2 cellular contexts compared by ENCODE assay signal in the genomic region with DNA sequence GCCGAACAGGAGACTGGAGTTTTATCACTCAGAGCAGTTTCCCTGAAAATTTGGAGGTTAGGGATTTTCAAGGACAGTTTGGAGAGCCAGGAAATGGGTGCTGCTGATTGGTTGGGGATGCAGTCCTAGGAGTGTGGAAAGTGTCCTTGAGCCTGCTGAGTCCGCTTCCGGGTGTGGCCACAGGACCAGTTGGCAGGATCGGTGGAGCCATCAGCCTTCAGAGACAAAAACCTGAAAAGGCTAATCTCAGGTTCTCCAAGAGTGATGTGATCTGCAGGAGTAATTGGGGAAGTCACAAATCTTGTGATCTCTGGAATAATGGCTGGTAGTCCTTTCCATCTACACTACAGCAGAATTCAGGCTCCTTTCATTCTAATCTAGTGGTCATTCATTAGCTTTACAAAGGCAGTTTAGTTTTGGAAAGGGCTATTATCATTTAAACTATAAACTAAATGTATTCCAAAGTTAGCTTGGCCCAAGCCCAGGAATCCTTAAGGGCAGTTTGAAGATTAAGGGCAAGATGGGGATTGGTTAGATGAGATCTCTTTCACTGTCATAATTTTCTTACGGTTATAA.
A peak's percentile ranks its signal among the peaks of the same experiment; 100 is the strongest.
TF ChIP-seq lines count a peak whose summit lies in the region.

No MANE protein-coding gene starts in this region.

TF ChIP-seq in K562, 482 proteins besides CTCF, POLR2A, EP300 and RAD21 (continues in another document):
- no peak for TF ChIP-seq GATAD2B (IDR thresholded peaks at IDR 0.05; ENCODE audit: borderline replicate concordance)
- TF ChIP-seq, protein P1, sequence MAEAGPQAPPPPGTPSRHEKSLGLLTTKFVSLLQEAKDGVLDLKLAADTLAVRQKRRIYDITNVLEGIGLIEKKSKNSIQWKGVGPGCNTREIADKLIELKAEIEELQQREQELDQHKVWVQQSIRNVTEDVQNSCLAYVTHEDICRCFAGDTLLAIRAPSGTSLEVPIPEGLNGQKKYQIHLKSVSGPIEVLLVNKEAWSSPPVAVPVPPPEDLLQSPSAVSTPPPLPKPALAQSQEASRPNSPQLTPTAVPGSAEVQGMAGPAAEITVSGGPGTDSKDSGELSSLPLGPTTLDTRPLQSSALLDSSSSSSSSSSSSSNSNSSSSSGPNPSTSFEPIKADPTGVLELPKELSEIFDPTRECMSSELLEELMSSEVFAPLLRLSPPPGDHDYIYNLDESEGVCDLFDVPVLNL (CRISPR knock-in tag; IDR thresholded peaks at IDR 0.05; ENCODE audit: low read depth) = no peak
- no peak for TF ChIP-seq ZNF146 (CRISPR knock-in tag; IDR thresholded peaks at IDR 0.05; ENCODE audit: unreplicated experiment)
- TF ChIP-seq NCOA6 (IDR thresholded peaks at IDR 0.05) = no peak
- TF ChIP-seq NR4A1 (CRISPR knock-in tag; IDR thresholded peaks at IDR 0.05) = no peak
- peak; percentile 66; the same call in 1 of the 2 replicates for TF ChIP-seq NR4A1 (tag; IDR thresholded peaks at IDR 0.05)
- TF ChIP-seq FOS (IDR thresholded peaks at IDR 0.05; ENCODE audit: extremely low read depth, insufficient read length) = no peak
- TF ChIP-seq ZNF764 (CRISPR knock-in tag; IDR thresholded peaks at IDR 0.05; ENCODE audit: low read depth) = no peak
- no peak for TF ChIP-seq BCOR (IDR thresholded peaks at IDR 0.05)
- TF ChIP-seq POLR2AphosphoS5 (IDR thresholded peaks at IDR 0.05; ENCODE audit: control insufficient read depth, insufficient read depth, low read depth, low read length) = no peak
- no peak for TF ChIP-seq FOXJ2 (tag; IDR thresholded peaks at IDR 0.05)
- TF ChIP-seq, protein P2, sequence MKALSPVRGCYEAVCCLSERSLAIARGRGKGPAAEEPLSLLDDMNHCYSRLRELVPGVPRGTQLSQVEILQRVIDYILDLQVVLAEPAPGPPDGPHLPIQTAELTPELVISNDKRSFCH (CRISPR knock-in tag; IDR thresholded peaks at IDR 0.05) = no peak
- TF ChIP-seq, protein P2 (tag; IDR thresholded peaks at IDR 0.05) = peak; percentile 29; the same call in 1 of the 2 replicates
- TF ChIP-seq RFX7 (CRISPR knock-in tag; IDR thresholded peaks at IDR 0.05) = no peak
- TF ChIP-seq SUPT5H (IDR thresholded peaks at IDR 0.05) = 0 out of 2 replicates have a peak, but pooled peaks have one; percentile 1
- 0 out of 2 replicates have a peak, but pooled peaks have one; percentile 16 for TF ChIP-seq KLF6 (CRISPR knock-in tag; IDR thresholded peaks at IDR 0.05; ENCODE audit: borderline replicate concordance)
- TF ChIP-seq ZNF121 (CRISPR knock-in tag; conservative IDR thresholded peaks at IDR 0.05) = no peak
- no peak for TF ChIP-seq ZSCAN29 (IDR thresholded peaks at IDR 0.05)
- TF ChIP-seq LEF1 (IDR thresholded peaks at IDR 0.05) = 0 out of 2 replicates have a peak, but pooled peaks have one; percentile 33
- no peak for TF ChIP-seq COPS2 (conservative IDR thresholded peaks at IDR 0.05)
- no peak for TF ChIP-seq TCF7L2 (IDR thresholded peaks at IDR 0.05; ENCODE audit: low read depth, low read length)
- no peak for TF ChIP-seq SIN3A (IDR thresholded peaks at IDR 0.05; ENCODE audit: borderline replicate concordance in 2 of 2, control insufficient read depth in 1 of 2, low read depth in 2 of 2, low read length in 2 of 2)
- TF ChIP-seq, protein P3, sequence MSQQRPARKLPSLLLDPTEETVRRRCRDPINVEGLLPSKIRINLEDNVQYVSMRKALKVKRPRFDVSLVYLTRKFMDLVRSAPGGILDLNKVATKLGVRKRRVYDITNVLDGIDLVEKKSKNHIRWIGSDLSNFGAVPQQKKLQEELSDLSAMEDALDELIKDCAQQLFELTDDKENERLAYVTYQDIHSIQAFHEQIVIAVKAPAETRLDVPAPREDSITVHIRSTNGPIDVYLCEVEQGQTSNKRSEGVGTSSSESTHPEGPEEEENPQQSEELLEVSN (IDR thresholded peaks at IDR 0.05; ENCODE audit: borderline replicate concordance in 1 of 2, extremely low read depth in 1 of 2, insufficient read depth in 1 of 2, insufficient read length in 1 of 2, low read depth in 1 of 2, low read length in 1 of 2, poor library complexity in 1 of 2, severe bottlenecking in 1 of 2) = no peak
- TF ChIP-seq RFX5 (IDR thresholded peaks at IDR 0.05; ENCODE audit: low read depth, low read length) = no peak
- TF ChIP-seq, protein P4, sequence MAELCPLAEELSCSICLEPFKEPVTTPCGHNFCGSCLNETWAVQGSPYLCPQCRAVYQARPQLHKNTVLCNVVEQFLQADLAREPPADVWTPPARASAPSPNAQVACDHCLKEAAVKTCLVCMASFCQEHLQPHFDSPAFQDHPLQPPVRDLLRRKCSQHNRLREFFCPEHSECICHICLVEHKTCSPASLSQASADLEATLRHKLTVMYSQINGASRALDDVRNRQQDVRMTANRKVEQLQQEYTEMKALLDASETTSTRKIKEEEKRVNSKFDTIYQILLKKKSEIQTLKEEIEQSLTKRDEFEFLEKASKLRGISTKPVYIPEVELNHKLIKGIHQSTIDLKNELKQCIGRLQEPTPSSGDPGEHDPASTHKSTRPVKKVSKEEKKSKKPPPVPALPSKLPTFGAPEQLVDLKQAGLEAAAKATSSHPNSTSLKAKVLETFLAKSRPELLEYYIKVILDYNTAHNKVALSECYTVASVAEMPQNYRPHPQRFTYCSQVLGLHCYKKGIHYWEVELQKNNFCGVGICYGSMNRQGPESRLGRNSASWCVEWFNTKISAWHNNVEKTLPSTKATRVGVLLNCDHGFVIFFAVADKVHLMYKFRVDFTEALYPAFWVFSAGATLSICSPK (IDR thresholded peaks at IDR 0.05; ENCODE audit: borderline replicate concordance) = no peak
- TF ChIP-seq DIDO1 (tag; IDR thresholded peaks at IDR 0.05; ENCODE audit: low read depth) = no peak
- TF ChIP-seq, protein P5, sequence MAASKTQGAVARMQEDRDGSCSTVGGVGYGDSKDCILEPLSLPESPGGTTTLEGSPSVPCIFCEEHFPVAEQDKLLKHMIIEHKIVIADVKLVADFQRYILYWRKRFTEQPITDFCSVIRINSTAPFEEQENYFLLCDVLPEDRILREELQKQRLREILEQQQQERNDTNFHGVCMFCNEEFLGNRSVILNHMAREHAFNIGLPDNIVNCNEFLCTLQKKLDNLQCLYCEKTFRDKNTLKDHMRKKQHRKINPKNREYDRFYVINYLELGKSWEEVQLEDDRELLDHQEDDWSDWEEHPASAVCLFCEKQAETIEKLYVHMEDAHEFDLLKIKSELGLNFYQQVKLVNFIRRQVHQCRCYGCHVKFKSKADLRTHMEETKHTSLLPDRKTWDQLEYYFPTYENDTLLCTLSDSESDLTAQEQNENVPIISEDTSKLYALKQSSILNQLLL (CRISPR knock-in tag; IDR thresholded peaks at IDR 0.05; ENCODE audit: borderline replicate concordance) = no peak
- TF ChIP-seq CHD1 (IDR thresholded peaks at IDR 0.05; ENCODE audit: low read length) = no peak
- TF ChIP-seq ZNF76 (CRISPR knock-in tag; IDR thresholded peaks at IDR 0.05; ENCODE audit: borderline replicate concordance) = no peak
- 0 out of 2 replicates have a peak, but pooled peaks have one; percentile 6 for TF ChIP-seq CC2D1A (IDR thresholded peaks at IDR 0.05)

TF ChIP-seq in HEK293T, 16 proteins besides CTCF, POLR2A, EP300 and RAD21:
- no peak for TF ChIP-seq NFRKB (IDR thresholded peaks at IDR 0.05)
- TF ChIP-seq ARNT (IDR thresholded peaks at IDR 0.05) = no peak
- TF ChIP-seq FOXM1 (IDR thresholded peaks at IDR 0.05; ENCODE audit: borderline replicate concordance) = no peak
- TF ChIP-seq CTBP1 (IDR thresholded peaks at IDR 0.05; ENCODE audit: borderline replicate concordance) = no peak
- no peak for TF ChIP-seq FOXK2 (IDR thresholded peaks at IDR 0.05)
- no peak for TF ChIP-seq SP1 (IDR thresholded peaks at IDR 0.05)
- no peak for TF ChIP-seq BHLHE40 (IDR thresholded peaks at IDR 0.05; ENCODE audit: borderline replicate concordance)
- TF ChIP-seq ELF4 (IDR thresholded peaks at IDR 0.05) = no peak
- no peak for TF ChIP-seq L3MBTL2 (conservative IDR thresholded peaks at IDR 0.05)
